8 cellular contexts compared by ENCODE assay signal in the genomic region with DNA sequence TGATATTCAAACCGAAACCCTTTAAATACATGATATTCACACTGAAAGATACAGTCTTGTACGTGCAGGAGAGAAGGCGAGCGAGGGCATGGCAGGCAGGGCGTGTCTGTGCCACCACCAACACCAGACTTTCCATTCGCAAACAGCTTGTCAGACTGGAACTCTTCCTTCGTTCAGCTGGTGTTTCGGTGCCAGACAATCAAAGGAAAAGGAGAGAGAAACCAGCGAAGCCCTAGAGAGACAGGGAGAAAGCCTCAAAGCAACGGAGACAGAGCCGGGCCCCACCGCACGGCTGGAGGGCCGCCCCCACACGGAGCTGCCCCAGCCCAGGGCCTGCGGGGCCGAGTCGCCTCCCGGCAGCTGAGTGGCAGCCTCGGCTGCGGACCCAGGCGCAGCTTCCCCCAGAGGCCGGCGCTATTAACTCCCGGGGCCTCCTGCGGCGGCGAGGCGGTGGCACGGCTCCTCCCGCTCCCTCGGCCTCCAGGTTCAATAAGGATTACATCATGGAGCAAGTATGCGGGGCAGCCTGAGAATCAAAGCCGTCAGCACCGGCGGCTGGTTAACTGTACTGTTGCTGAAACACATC. TPM values are rescaled to one million over a fixed set of nuclear protein-coding genes. Genes with fewer than 3 reads are reported as not detected.
DNase-seq lines count a peak whose midpoint lies in the region; ATAC-seq, FAIRE-seq and TF ChIP-seq lines count a peak whose summit lies in the region.

No MANE protein-coding gene starts in this region.

- peaks cover 82% of the 10 kb centered on the region for H3K27me3 Mint-ChIP-seq in central memory CD8-positive, alpha-beta T cell

- H3K36me3 ChIP-seq in kidney (ENCODE audit: control insufficient read depth in 1 of 2, insufficient read depth in 2 of 2, low read length in 2 of 2): no peaks in the 10 kb centered on the region
- no peaks in the 10 kb centered on the region for H3K36me3 ChIP-seq in small intestine (ENCODE audit: control insufficient read depth in 2 of 2, insufficient read depth in 2 of 2, low read length in 2 of 2)

- WGBS in small intestine, 3 donors: 2 to 5% (median 2%) methylated on average over 36 of the region's 36 CpGs

- H3K4me3 Mint-ChIP-seq in central memory CD8-positive, alpha-beta T cell: peak overlapping the region; percentile 72

- peak overlapping the region; percentile 8 to 46 for H3K9ac ChIP-seq in kidney (ENCODE audit: low read length in 2 of 2)

- H3K4me1 Mint-ChIP-seq in central memory CD8-positive, alpha-beta T cell: peaks cover 6% of the 10 kb centered on the region

- TF ChIP-seq CTCF in kidney (IDR thresholded peaks at IDR 0.05; ENCODE audit: borderline replicate concordance, extremely low read depth, insufficient read depth): no peak

- peak overlapping the region in 1 of 2 donors; percentile 35 for H3K4me3 ChIP-seq in kidney (ENCODE audit: low read length in 2 of 2)
- peak overlapping the region in 1 of 2 donors; percentile 46 for H3K4me3 ChIP-seq in small intestine (ENCODE audit: low read depth in 1 of 2, low read length in 2 of 2)

- peak; percentile 72 for DNase-seq in COLO668 (lab: John Stamatoyannopoulos, UW; ENCODE audit: unreplicated experiment)
- DNase-seq in RPMI7951 (ENCODE audit: low read depth): peak; percentile 81
- DNase-seq in central memory CD8-positive, alpha-beta T cell (ENCODE audit: low spot score in 2 of 2): no peak
- peak; percentile 80 for DNase-seq in kidney
- DNase-seq in small intestine: peak; percentile 81

- peaks cover 0 to 11% of the 10 kb centered on the region in 2 donors for H3K27me3 ChIP-seq in small intestine (ENCODE audit: control insufficient read depth in 2 of 2, insufficient read depth in 2 of 2, low read length in 2 of 2)

- H3K27ac ChIP-seq in kidney (ENCODE audit: low read depth in 2 of 2, low read length in 2 of 2) (no peak overlapping the region), small intestine (ENCODE audit: low read depth in 1 of 2, low read length in 1 of 2) (no peak overlapping the region)

- FAIRE-seq in kidney (lab: Jason Lieb, UNC) (no peak), small intestine (lab: Jason Lieb, UNC) (no peak)

- peak; percentile 51 for ATAC-seq in HG02885 (IDR thresholded peaks at IDR 0.05; ENCODE audit: poor library complexity, unreplicated experiment)
- ATAC-seq in central memory CD8-positive, alpha-beta T cell (replicated peaks; ENCODE audit: extremely low read depth, poor library complexity, severe bottlenecking): peak; percentile 43
- ATAC-seq in GM21825 (IDR thresholded peaks at IDR 0.05; ENCODE audit: unreplicated experiment): no peak
- no peak for ATAC-seq in GM18870 (IDR thresholded peaks at IDR 0.05; ENCODE audit: unreplicated experiment)

- no peak overlapping the region for H3K27ac Mint-ChIP-seq in central memory CD8-positive, alpha-beta T cell (ENCODE audit: low read depth)

- H3K9me3 ChIP-seq in kidney (ENCODE audit: control insufficient read depth in 1 of 2, low read length in 2 of 2) (no peaks in the 10 kb centered on the region), small intestine (ENCODE audit: control insufficient read depth, low read depth) (no peaks in the 10 kb centered on the region)

- H3K4me1 ChIP-seq in kidney (ENCODE audit: control insufficient read depth in 1 of 2, insufficient read depth in 1 of 2, low read depth in 1 of 2, low read length in 2 of 2) (peaks cover 0 to 3% of the 10 kb centered on the region in 2 donors), small intestine (ENCODE audit: control insufficient read depth in 2 of 2, insufficient read depth in 1 of 2, low read depth in 1 of 2, low read length in 1 of 2) (peaks cover 0 to 5% of the 10 kb centered on the region in 2 donors)

- intact Hi-C loops in kidney (cut with DNase I): no loop called here

- peaks cover 1% of the 10 kb centered on the region for H3K36me3 Mint-ChIP-seq in central memory CD8-positive, alpha-beta T cell (ENCODE audit: insufficient read depth)

- H3K9me3 Mint-ChIP-seq in central memory CD8-positive, alpha-beta T cell: no peaks in the 10 kb centered on the region

RNA-seq across cellular contexts. Expression of a gene that starts 32.1 kb away (rescaled TPM):
- total RNA-seq in RPMI7951 (2014; rRNA removed; shearing (Covaris generic)): 0.10 TPM in 1 of 2 replicates, not detected in the other
- total RNA-seq in kidney: not detected
- polyA plus RNA-seq in kidney (ENCODE audit: insufficient read depth, low read depth, low replicate concordance) (not detected), small intestine (not detected)

RNA-seq across cellular contexts. Expression of a gene that starts 59.1 kb away (rescaled TPM):
- 49.5 and 63.0 TPM in 2 replicates for total RNA-seq in RPMI7951 (2014; rRNA removed; shearing (Covaris generic))
- 34.5 TPM for total RNA-seq in kidney
- 19.8 TPM for polyA plus RNA-seq in kidney (ENCODE audit: insufficient read depth, low read depth, low replicate concordance)
- 1 to 10 TPM; 5.7 to 8.8 (median 6.0) TPM for polyA plus RNA-seq in small intestine

Comparison
In these comparisons a context has a peak if more than half of its experiments do, and no peak if none do; other contexts are left out.
1. DNase-seq: peak in COLO668 (single experiment), RPMI7951 (single experiment), kidney (single experiment) and small intestine (single experiment); none in central memory CD8-positive, alpha-beta T cell (0 of 2).
2. ATAC-seq: peak in HG02885 (single experiment) and central memory CD8-positive, alpha-beta T cell (single experiment); none in GM21825 (single experiment) and GM18870 (single experiment).